ENCODE assay signal across 22 cellular contexts in genomic region chrX:134573683-134574035, GRCh38.
DNase-seq lines count a peak whose midpoint lies in the region; ATAC-seq, FAIRE-seq and TF ChIP-seq lines count a peak whose summit lies in the region.
"Had no signal": no experiment of that assay in that cellular context is flagged by ENCODE, and none has a peak within 500 bp of the region (broad histone marks: within the 10 kb centered on the region; RNA-seq: fewer than 3 reads in every experiment).

No MANE protein-coding gene starts in this region.

- H2AFZ ChIP-seq in mammary epithelial cell (ENCODE audit: low read depth, low read length) (no peak overlapping the region), keratinocyte (ENCODE audit: control insufficient read depth, low read length) (no peak overlapping the region)
- H2AFZ ChIP-seq: GM23338 had no signal

- H3K9me3 ChIP-seq in mammary epithelial cell (replicated peaks; ENCODE audit: insufficient read depth, low read length): no peaks in the 10 kb centered on the region
- no peaks in the 10 kb centered on the region for H3K9me3 ChIP-seq in breast epithelium
- no peaks in the 10 kb centered on the region for H3K9me3 ChIP-seq in RWPE2 (ENCODE audit: severe bottlenecking)
- H3K9me3 ChIP-seq in keratinocyte (ENCODE audit: control insufficient read depth, low read depth, low read length): no peaks in the 10 kb centered on the region
- no peaks in the 10 kb centered on the region for H3K9me3 ChIP-seq in right atrium auricular region
- H3K9me3 ChIP-seq: BLaER1 had no signal

- no peaks in the 10 kb centered on the region for H3K9me1 ChIP-seq in keratinocyte (ENCODE audit: control insufficient read depth, extremely low read depth, insufficient read depth, low read length)

- H3K36me3 ChIP-seq in mammary epithelial cell (ENCODE audit: insufficient read depth, low read length) (no peaks in the 10 kb centered on the region), breast epithelium (no peaks in the 10 kb centered on the region), RWPE2 (ENCODE audit: low read depth) (no peaks in the 10 kb centered on the region), keratinocyte (ENCODE audit: control insufficient read depth in 2 of 2, extremely low read depth in 1 of 2, insufficient read depth in 2 of 2, low read length in 2 of 2) (no peaks in the 10 kb centered on the region), right atrium auricular region (no peaks in the 10 kb centered on the region)
- H3K36me3 ChIP-seq: BLaER1 had no signal

- no peaks in the 10 kb centered on the region for H4K20me1 ChIP-seq in mammary epithelial cell (ENCODE audit: insufficient read depth, low read length)
- no peaks in the 10 kb centered on the region for H4K20me1 ChIP-seq in keratinocyte (ENCODE audit: control insufficient read depth, extremely low read depth, insufficient read depth, low read length)

- CTCF ChIA-PET in mammary epithelial cell (lab: Charles Lee; ENCODE audit: low non-redundant PET): no interaction called here

- H3K27me3 ChIP-seq in mammary epithelial cell (ENCODE audit: insufficient read depth, low read length) (no peaks in the 10 kb centered on the region), breast epithelium (peaks cover 0 to 47% of the 10 kb centered on the region in 2 donors), RWPE2 (ENCODE audit: insufficient read depth, poor library complexity, severe bottlenecking) (no peaks in the 10 kb centered on the region), keratinocyte (ENCODE audit: control insufficient read depth, extremely low read depth, insufficient read depth, low read length) (no peaks in the 10 kb centered on the region), right atrium auricular region (no peaks in the 10 kb centered on the region)

- H3K4me1 ChIP-seq in mammary epithelial cell (ENCODE audit: insufficient read depth, low read length) (peaks cover 15% of the 10 kb centered on the region), breast epithelium (no peaks in the 10 kb centered on the region), RWPE2 (ENCODE audit: insufficient read depth, poor library complexity, severe bottlenecking) (peaks cover 27% of the 10 kb centered on the region), keratinocyte (ENCODE audit: control insufficient read depth, extremely low read depth, insufficient read depth, low read length) (peaks cover 13% of the 10 kb centered on the region), right atrium auricular region (no peaks in the 10 kb centered on the region)
- H3K4me1 ChIP-seq: BLaER1 had no signal

- ATAC-seq in RWPE2 (ENCODE audit: low read depth) (peak; percentile 61), HG03442 (IDR thresholded peaks at IDR 0.05; ENCODE audit: unreplicated experiment) (no peak)
- ATAC-seq: GM23338 had no signal

- TF ChIP-seq CTCF in mammary epithelial cell (conservative IDR thresholded peaks at IDR 0.05 in 1 of 2, IDR thresholded peaks at IDR 0.05 in 1 of 2; ENCODE audit: extremely low read depth in 1 of 2, insufficient read depth in 1 of 2, low read depth in 1 of 2, low read length in 2 of 2): no peak
- TF ChIP-seq CTCF in breast epithelium (IDR thresholded peaks at IDR 0.05): no peak
- no peak for TF ChIP-seq CTCF in RWPE2 (IDR thresholded peaks at IDR 0.05; ENCODE audit: poor library complexity, severe bottlenecking)
- TF ChIP-seq CTCF in keratinocyte (optimal IDR thresholded peaks at IDR 0.05 in 1 of 3, IDR thresholded peaks at IDR 0.05 in 1 of 3, conservative IDR thresholded peaks at IDR 0.05 in 1 of 3; ENCODE audit: extremely low read depth in 1 of 3, insufficient read depth in 2 of 3, low read length in 3 of 3): no peak
- no peak for TF ChIP-seq CTCF in right atrium auricular region (IDR thresholded peaks at IDR 0.05)

- H3K4me3 ChIP-seq in mammary epithelial cell (replicated peaks in 1 of 3; ENCODE audit: insufficient read depth in 1 of 3, low read depth in 2 of 3, low read length in 3 of 3): no peak overlapping the region
- no peak overlapping the region for H3K4me3 ChIP-seq in breast epithelium
- H3K4me3 ChIP-seq in RWPE2 (ENCODE audit: severe bottlenecking): no peak overlapping the region
- no peak overlapping the region for H3K4me3 ChIP-seq in keratinocyte (ENCODE audit: control insufficient read depth in 2 of 3, extremely low read depth in 1 of 3, insufficient read depth in 2 of 3, low read depth in 1 of 3, low read length in 3 of 3)
- no peak overlapping the region for H3K4me3 ChIP-seq in right atrium auricular region
- H3K4me3 ChIP-seq: BLaER1, GM23338 had no signal

- in situ Hi-C loops in mammary epithelial cell (cut with MboI; ENCODE audit: low sequenced_read_pairs in 2 of 2): no loop called here

- H3K9ac ChIP-seq in mammary epithelial cell (ENCODE audit: insufficient read depth, low read length) (no peak overlapping the region), keratinocyte (ENCODE audit: control insufficient read depth, extremely low read depth, insufficient read depth, low read length) (no peak overlapping the region)
- H3K9ac ChIP-seq: BLaER1 had no signal

- TF ChIP-seq POLR2A in breast epithelium (IDR thresholded peaks at IDR 0.05): no peak

- H3K4me2 ChIP-seq in mammary epithelial cell (ENCODE audit: insufficient read depth, low read depth, low read length) (peak overlapping the region; percentile 2), keratinocyte (ENCODE audit: control insufficient read depth, extremely low read depth, insufficient read depth, low read depth, low read length) (peak overlapping the region; percentile 23)
- H3K4me2 ChIP-seq: BLaER1, GM23338 had no signal

- intact Hi-C loops in mammary epithelial cell (cut with micrococcal nuclease) (loop anchor here (1.0 kb wide), 1 partner anchor 52 kb away; no protein-coding TSS in a partner anchor), breast epithelium (cut with DNase I; ENCODE audit: low total_unique reads) (loop anchor here (5.0 kb wide), 1 partner anchor 506 kb away; no protein-coding TSS in a partner anchor), head of caudate nucleus (cut with DNase I) (no loop called here)

- 68% methylated on average over 5 of the region's 5 CpGs for WGBS in mammary epithelial cell (ENCODE audit: low coverage, missing lambda C conversion rate)

- no peak overlapping the region for H3K27ac ChIP-seq in mammary epithelial cell (ENCODE audit: insufficient read depth, low read depth, low read length)
- H3K27ac ChIP-seq in breast epithelium: no peak overlapping the region
- H3K27ac ChIP-seq in RWPE2 (ENCODE audit: poor library complexity, severe bottlenecking): peak overlapping the region; percentile 88
- H3K27ac ChIP-seq in keratinocyte (ENCODE audit: control insufficient read depth, insufficient read depth, low read length): no peak overlapping the region
- no peak overlapping the region for H3K27ac ChIP-seq in right atrium auricular region
- H3K27ac ChIP-seq: 22Rv1, BLaER1 had no signal

- no TSS peak for BruUV-seq in mammary epithelial cell (replicated peaks; lab: Mats Ljungman, UMichigan)

- FAIRE-seq in keratinocyte (lab: Jason Lieb, UNC): peak; percentile 53
- FAIRE-seq: D721Med, HTR-8/SVneo had no signal

- DNase-seq in mammary epithelial cell: no peak
- no peak for DNase-seq in breast epithelium (ENCODE audit: low spot score in 2 of 2)
- no peak for DNase-seq in RWPE2 (ENCODE audit: low spot score)
- no peak for DNase-seq in keratinocyte (ENCODE audit: low read depth, low spot score)
- DNase-seq in right atrium auricular region (ENCODE audit: low spot score): no peak
- no peak for DNase-seq in head of caudate nucleus
- DNase-seq: CD4-positive, CD25-positive, alpha-beta regulatory T cell; H9; KBM-7; MM.1S; NCI-H446; NCI-H524 treated with DMSO at 0.1 percent for 48 hours; NCI-H774; NK-92 treated with Interleukin-12 subunit alpha and Interleukin-12 subunit beta, amount 100 ng/mL, for 24 hours; RPMI8226; SHP77 had no signal

- H3K79me2 ChIP-seq in mammary epithelial cell (ENCODE audit: insufficient read depth, low read length) (no peaks in the 10 kb centered on the region), keratinocyte (ENCODE audit: control insufficient read depth, insufficient read depth, low read length) (no peaks in the 10 kb centered on the region)

- dilution Hi-C loops in mammary epithelial cell (cut with HindIII; ENCODE audit: low sequenced_read_pairs): no loop called here
- dilution Hi-C loops in keratinocyte (cut with MboI; ENCODE audit: extremely low pct_ligation_motif_present, low sequenced_read_pairs): no loop called here
